10 cellular contexts compared by ENCODE assay signal in the genomic region with DNA sequence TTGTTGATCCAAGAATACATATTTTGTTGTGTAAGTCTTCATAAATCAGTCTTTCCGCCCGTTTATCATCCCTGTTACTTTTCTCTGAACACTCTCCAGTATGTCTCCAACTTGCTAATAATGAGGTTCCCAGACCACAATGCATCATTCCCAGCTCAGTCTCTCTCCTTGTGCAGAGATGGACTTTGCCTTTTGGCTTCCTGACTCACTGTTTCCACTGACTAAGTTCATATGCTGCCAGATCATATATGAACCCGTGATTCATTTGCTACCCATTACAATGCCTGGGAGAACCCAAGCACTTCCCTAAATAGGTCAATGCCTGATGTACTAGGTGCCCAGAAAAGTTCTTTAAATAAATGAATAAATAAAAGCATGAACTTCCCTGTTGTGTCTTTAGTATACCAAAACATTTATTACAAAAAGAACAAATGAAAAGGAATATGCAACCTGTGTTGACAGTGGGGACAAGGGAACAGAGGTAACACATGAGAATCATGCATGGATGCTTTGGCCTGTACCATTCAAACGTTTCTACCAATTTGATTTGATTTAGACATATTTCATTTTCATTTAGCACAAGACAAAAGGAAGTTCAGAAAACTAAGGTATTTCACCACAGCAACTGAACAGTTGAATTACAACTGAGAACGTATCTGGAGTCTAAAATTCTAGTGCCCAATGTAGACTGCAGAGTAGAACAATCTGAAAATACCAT.
DNase-seq lines count a peak whose midpoint lies in the region; ATAC-seq, FAIRE-seq and TF ChIP-seq lines count a peak whose summit lies in the region.
"Had no signal": no experiment of that assay in that cellular context is flagged by ENCODE, and none has a peak within 500 bp of the region (broad histone marks: within the 10 kb centered on the region; RNA-seq: fewer than 3 reads in every experiment).

No MANE protein-coding gene starts in this region.

- peak; percentile 18 for FAIRE-seq in A549 (lab: Jason Lieb, UNC)
- no peak for FAIRE-seq in frontal cortex (lab: Jason Lieb, UNC)
- FAIRE-seq: colon had no signal

- H2AK5ac ChIP-seq in neuronal stem cell (ENCODE audit: low read depth, low read length) = no peak overlapping the region

- TF ChIP-seq RAD21 in A549 (conservative IDR thresholded peaks at IDR 0.05 in 1 of 2, IDR thresholded peaks at IDR 0.05 in 1 of 2) = no peak

- no peak overlapping the region for H2BK12ac ChIP-seq in neuronal stem cell (ENCODE audit: low read length)

- no peaks in the 10 kb centered on the region for H3K9me3 ChIP-seq in A549
- no peaks in the 10 kb centered on the region for H3K9me3 ChIP-seq in neuronal stem cell (replicated peaks in 1 of 2; ENCODE audit: control insufficient read depth in 2 of 2, insufficient read depth in 1 of 2, low read depth in 1 of 2, low read length in 2 of 2)
- H3K9me3 ChIP-seq: thoracic aorta had no signal

- peak; percentile 14 to 87 for DNase-seq in A549 (ENCODE audit: low read depth in 1 of 2, low spot score in 1 of 2)
- peak; percentile 76 for DNase-seq in amniotic epithelial cell (ENCODE audit: low read depth)
- DNase-seq in retinal pigment epithelial cell (ENCODE audit: low read depth) = peak; percentile 67
- no peak for DNase-seq in Right ventricle myocardium inferior (ENCODE audit: missing footprints)
- DNase-seq in neuronal stem cell (ENCODE audit: low spot score) = no peak
- no peak for DNase-seq in frontal cortex (ENCODE audit: low spot score in 2 of 2)

- H3K18ac ChIP-seq in neuronal stem cell (ENCODE audit: low read length) = no peak overlapping the region

- H3K79me1 ChIP-seq in neuronal stem cell (ENCODE audit: low read depth, low read length) = no peaks in the 10 kb centered on the region

- H3K23ac ChIP-seq in neuronal stem cell (ENCODE audit: low read depth, low read length, poor library complexity) = no peak overlapping the region

- no peak overlapping the region for H3K9ac ChIP-seq in neuronal stem cell (ENCODE audit: low read depth, low read length, poor library complexity)

- no peak for TF ChIP-seq CTCF in A549 (IDR thresholded peaks at IDR 0.05)
- TF ChIP-seq CTCF in retinal pigment epithelial cell (conservative IDR thresholded peaks at IDR 0.05; ENCODE audit: low read depth, low read length) = no peak

- peaks cover 13% of the 10 kb centered on the region; the same call in 1 of the 3 replicates for H3K4me1 ChIP-seq in A549
- no peaks in the 10 kb centered on the region for H3K4me1 ChIP-seq in neuronal stem cell (ENCODE audit: control insufficient read depth in 2 of 2, insufficient read depth in 1 of 2, low read depth in 1 of 2, low read length in 2 of 2)

- H4K8ac ChIP-seq in neuronal stem cell (ENCODE audit: low read depth, low read length) = no peak overlapping the region

- WGBS in A549 (ENCODE audit: missing lambda C conversion rate) = 24% methylated on average over 5 of the region's 5 CpGs
- WGBS in neuronal stem cell (ENCODE audit: extremely low coverage in 2 of 2, insufficient read length in 2 of 2, insufficient replicate concordance in 1 of 2), 2 donors = no CpG with 5 or more reads among the region's 5 CpGs

- POLR2A ChIA-PET in A549 (lab: Yijun Ruan, JAX) = no interaction called here

- H3K27ac ChIP-seq in A549 (peak overlapping the region in 1 of 2 experiments; percentile 46; a peak in 1 of 6 replicates), neuronal stem cell (replicated peaks; ENCODE audit: low read length) (no peak overlapping the region)
- H3K27ac ChIP-seq: thoracic aorta had no signal

- intact Hi-C loops in Right ventricle myocardium inferior (cut with DNase I) = no loop called here

- H3K4ac ChIP-seq in neuronal stem cell (ENCODE audit: low read length) = no peak overlapping the region

- ATAC-seq in A549 = peak; percentile 96 to 98
- ATAC-seq in GM18861 (IDR thresholded peaks at IDR 0.05; ENCODE audit: unreplicated experiment) = peak; percentile 60
- peak; percentile 53 for ATAC-seq in HG03175 (IDR thresholded peaks at IDR 0.05; ENCODE audit: unreplicated experiment)
- ATAC-seq in Right ventricle myocardium inferior = no peak

- TF ChIP-seq EP300 in A549 (IDR thresholded peaks at IDR 0.05) = no peak

- H2BK120ac ChIP-seq in neuronal stem cell (ENCODE audit: low read depth, low read length) = no peak overlapping the region

- H2AFZ ChIP-seq in neuronal stem cell (ENCODE audit: low read length) = no peak overlapping the region

- H3K14ac ChIP-seq in neuronal stem cell (ENCODE audit: low read length) = no peak overlapping the region

- no peaks in the 10 kb centered on the region for H3K27me3 ChIP-seq in neuronal stem cell (ENCODE audit: control insufficient read depth in 3 of 3, insufficient read depth in 3 of 3, low read depth in 1 of 3, low read length in 3 of 3)

- H3K4me3 ChIP-seq in A549 (no peak overlapping the region), retinal pigment epithelial cell (ENCODE audit: low read length) (no peak overlapping the region), neuronal stem cell (ENCODE audit: low read length in 2 of 2) (no peak overlapping the region)
- H3K4me3 ChIP-seq: thoracic aorta had no signal

- CTCF ChIA-PET in A549 (lab: Yijun Ruan, JAX) = no interaction called here

- no peak overlapping the region for H4K91ac ChIP-seq in neuronal stem cell (ENCODE audit: low read depth, low read length, poor library complexity)

- TF ChIP-seq POLR2A in A549 (IDR thresholded peaks at IDR 0.05; ENCODE audit: low read length) = no peak

- no peak overlapping the region for H2BK15ac ChIP-seq in neuronal stem cell (ENCODE audit: low read length)

- H2BK5ac ChIP-seq in neuronal stem cell (ENCODE audit: low read length) = no peak overlapping the region

- H3K4me2 ChIP-seq in A549 (peak overlapping the region; percentile 41; the same call in 2 of the 3 replicates), neuronal stem cell (ENCODE audit: insufficient read depth, low read length, poor library complexity, severe bottlenecking) (no peak overlapping the region)

- no peaks in the 10 kb centered on the region for H3K36me3 ChIP-seq in neuronal stem cell (replicated peaks in 1 of 2; ENCODE audit: control insufficient read depth in 2 of 2, insufficient read depth in 2 of 2, low read length in 2 of 2)
- H3K36me3 ChIP-seq: thoracic aorta had no signal

TF ChIP-seq in A549, 52 proteins besides CTCF, POLR2A, EP300 and RAD21:
- TF ChIP-seq MYC (IDR thresholded peaks at IDR 0.05; ENCODE audit: borderline replicate concordance, low read length) = no peak
- TF ChIP-seq JUNB (IDR thresholded peaks at IDR 0.05) = peak; percentile 64
- peak; percentile 44; the same call in 1 of the 2 replicates for TF ChIP-seq FOSL2 (IDR thresholded peaks at IDR 0.05)
- TF ChIP-seq FOSL2 (CRISPR knock-in tag; IDR thresholded peaks at IDR 0.05) = peak; percentile 81
- no peak for TF ChIP-seq POLR2AphosphoS2 (conservative IDR thresholded peaks at IDR 0.05; ENCODE audit: low read length)
- TF ChIP-seq BHLHE40 (IDR thresholded peaks at IDR 0.05; ENCODE audit: low read depth, low read length) = no peak

Comparison
In these comparisons a context has a peak if more than half of its experiments do, and no peak if none do; other contexts are left out.
1. DNase-seq: peak in A549 (2 of 2), amniotic epithelial cell (single experiment) and retinal pigment epithelial cell (single experiment); none in Right ventricle myocardium inferior (single experiment), neuronal stem cell (single experiment) and frontal cortex (0 of 2).